8 cellular contexts compared by ENCODE assay signal in the genomic region with DNA sequence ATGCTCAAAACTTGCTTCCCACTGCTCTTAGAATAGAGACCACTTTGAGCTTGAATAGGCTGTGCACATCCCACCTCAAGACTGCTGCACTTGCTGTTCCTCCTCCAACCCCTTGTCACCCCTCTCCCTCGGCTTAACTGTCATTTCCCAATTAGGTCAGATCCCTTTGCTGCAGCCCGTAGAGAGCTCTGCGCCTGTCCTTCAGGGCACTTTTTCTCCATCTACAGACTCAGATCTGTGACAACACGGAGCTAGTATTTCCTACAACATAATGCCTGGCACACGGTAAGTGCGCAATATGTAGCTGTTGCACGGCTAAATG. TPM values are rescaled to one million over a fixed set of nuclear protein-coding genes. Genes with fewer than 3 reads are reported as not detected.
DNase-seq lines count a peak whose midpoint lies in the region; ATAC-seq and TF ChIP-seq lines count a peak whose summit lies in the region.

No MANE protein-coding gene starts in this region.

- no peak overlapping the region for H2BK5ac ChIP-seq in trophoblast cell (ENCODE audit: low read depth, low read length, poor library complexity)

- no peak overlapping the region for H3K18ac ChIP-seq in trophoblast cell (ENCODE audit: low read length)

- no peak overlapping the region for H2BK120ac ChIP-seq in trophoblast cell (ENCODE audit: insufficient read depth, low read length, poor library complexity)

- H3K27ac ChIP-seq in HEK293 (ENCODE audit: extremely low read depth, low read depth, low read length) = no peak overlapping the region
- H3K27ac ChIP-seq in PC-9 = no peak overlapping the region
- peak overlapping the region; percentile 32 for H3K27ac ChIP-seq in fibroblast of lung (ENCODE audit: insufficient read depth, low read length)
- H3K27ac ChIP-seq in trophoblast cell (ENCODE audit: low read depth, low read length) = no peak overlapping the region

- H3K27me3 ChIP-seq in PC-9 (ENCODE audit: insufficient read depth, low read depth) (no peaks in the 10 kb centered on the region), fibroblast of lung (ENCODE audit: control insufficient read depth, insufficient read depth, low read length) (no peaks in the 10 kb centered on the region), trophoblast cell (ENCODE audit: insufficient read depth, low read length) (no peaks in the 10 kb centered on the region)

- no peak overlapping the region for H4K91ac ChIP-seq in trophoblast cell (ENCODE audit: low read depth, low read length)

- H4K20me1 ChIP-seq in PC-9 (ENCODE audit: insufficient read depth) (no peaks in the 10 kb centered on the region), fibroblast of lung (ENCODE audit: control insufficient read depth, extremely low read depth, insufficient read depth, low read length) (no peaks in the 10 kb centered on the region)

- intact Hi-C loops in PC-9 (cut with micrococcal nuclease; ENCODE audit: unreplicated experiment) = loop anchor here (2.0 to 10.0 kb wide), 3 partner anchors 205 to 405 kb away; partner anchors contain the start of genes PRXL2C, ZNF510 and ZNF782

- no TSS peak for BruUV-seq in PC-9 (replicated peaks; lab: Mats Ljungman, UMichigan)

- peak overlapping the region; percentile 42 for H3K4me3 ChIP-seq in HEK293 (ENCODE audit: low read depth, low read length)
- H3K4me3 ChIP-seq in PC-9 = peak overlapping the region; percentile 65
- peak overlapping the region; percentile 50 to 65 (median 64) for H3K4me3 ChIP-seq in fibroblast of lung (replicated peaks in 1 of 4; ENCODE audit: control extremely low read depth in 1 of 4, insufficient read depth in 1 of 4, low read depth in 3 of 4, low read length in 4 of 4)
- peak overlapping the region; percentile 57 for H3K4me3 ChIP-seq in trophoblast cell (ENCODE audit: low read depth, low read length)

- CTCF ChIA-PET in HEK293 (lab: Yijun Ruan, JAX) = interaction anchor here (0.6 to 1.7 kb wide), 9 partner anchors 7 to 706 kb away, joined by 3 to 6 read pairs (median 3); no protein-coding TSS in a partner anchor
- CTCF ChIA-PET in PC-9 (lab: Charles Lee) = interaction anchor here (0.5 to 0.6 kb wide), 2 partner anchors 105 to 208 kb away, joined by 4 to 5 read pairs; no protein-coding TSS in a partner anchor

- H3K4ac ChIP-seq in trophoblast cell (ENCODE audit: low read depth, low read length) = no peak overlapping the region

- no peaks in the 10 kb centered on the region for H3K79me2 ChIP-seq in PC-9 (ENCODE audit: low read depth)
- peaks cover 19% of the 10 kb centered on the region for H3K79me2 ChIP-seq in fibroblast of lung (ENCODE audit: control insufficient read depth, insufficient read depth, low read length)
- H3K79me2 ChIP-seq in trophoblast cell (ENCODE audit: control insufficient read depth, insufficient read depth, low read length, poor library complexity) = peaks cover 7% of the 10 kb centered on the region

- TF ChIP-seq CTCF in HEK293 (tag by site-specific recombination; IDR thresholded peaks at IDR 0.05) (no peak), PC-9 (conservative IDR thresholded peaks at IDR 0.05) (no peak), fibroblast of lung (conservative IDR thresholded peaks at IDR 0.05 in 1 of 2, IDR thresholded peaks at IDR 0.05 in 1 of 2; ENCODE audit: low read depth in 1 of 2, low read length in 2 of 2) (no peak)

- peaks cover 10% of the 10 kb centered on the region for H3K79me1 ChIP-seq in trophoblast cell (ENCODE audit: low read length)

- no peaks in the 10 kb centered on the region for H3K9me2 ChIP-seq in PC-9 (ENCODE audit: insufficient read depth)

- H3K9ac ChIP-seq in fibroblast of lung (ENCODE audit: insufficient read depth, low read length) = peak overlapping the region; percentile 24
- no peak overlapping the region for H3K9ac ChIP-seq in trophoblast cell (ENCODE audit: low read length)

- H3K4me2 ChIP-seq in PC-9 (peak overlapping the region; percentile 85), fibroblast of lung (ENCODE audit: extremely low read depth, insufficient read depth, low read length) (peak overlapping the region; percentile 94), trophoblast cell (ENCODE audit: low read length) (peak overlapping the region; percentile 85)

- no peak overlapping the region for H2BK12ac ChIP-seq in trophoblast cell (ENCODE audit: low read length)

- no peaks in the 10 kb centered on the region for H3K36me3 ChIP-seq in HEK293 (ENCODE audit: control insufficient read depth in 2 of 2, insufficient read depth in 1 of 2, low read length in 2 of 2)
- no peaks in the 10 kb centered on the region for H3K36me3 ChIP-seq in PC-9 (ENCODE audit: low read depth)
- no peaks in the 10 kb centered on the region for H3K36me3 ChIP-seq in fibroblast of lung (ENCODE audit: control insufficient read depth, insufficient read depth, low read length)
- H3K36me3 ChIP-seq in trophoblast cell (ENCODE audit: control insufficient read depth in 1 of 2, insufficient read depth in 2 of 2, low read length in 2 of 2) = no peaks in the 10 kb centered on the region

- WGBS in trophoblast cell (ENCODE audit: extremely low coverage, insufficient coverage, insufficient read length) = no CpG with 5 or more reads among the region's 7 CpGs

- no peak overlapping the region for H3K23ac ChIP-seq in trophoblast cell (ENCODE audit: low read length)

- DNase-seq in PC-9 = no peak
- DNase-seq in fibroblast of lung (ENCODE audit: low read depth in 2 of 2) = no peak
- no peak for DNase-seq in trophoblast cell
- DNase-seq in RKO (ENCODE audit: low spot score) = no peak
- DNase-seq in EL = no peak
- no peak for DNase-seq in medulla oblongata (ENCODE audit: extremely low spot score)

- POLR2A ChIA-PET in HEK293 (lab: Yijun Ruan, JAX) (interaction anchor here (0.6 to 2.2 kb wide), 9 partner anchors 9 to 589 kb away, joined by 3 to 10 read pairs (median 4); partner anchors contain the start of gene CTSV), PC-9 (lab: Charles Lee; ENCODE audit: unreplicated experiment) (interaction anchor here (0.5 to 1.1 kb wide), 5 partner anchors 30 to 1036 kb away, joined by 3 to 10 read pairs (median 3); no protein-coding TSS in a partner anchor)

- H3K14ac ChIP-seq in trophoblast cell (ENCODE audit: low read length) = no peak overlapping the region

- H3K9me3 ChIP-seq in HEK293 (ENCODE audit: control insufficient read depth, insufficient read depth, low read depth, low read length) (no peaks in the 10 kb centered on the region), PC-9 (ENCODE audit: insufficient read depth, low read depth) (no peaks in the 10 kb centered on the region), fibroblast of lung (ENCODE audit: control insufficient read depth, insufficient read depth, low read depth, low read length) (no peaks in the 10 kb centered on the region), trophoblast cell (ENCODE audit: insufficient read depth, low read depth, low read length) (peaks cover 3% of the 10 kb centered on the region)

- H2AK5ac ChIP-seq in trophoblast cell (ENCODE audit: low read length) = no peak overlapping the region

- no peaks in the 10 kb centered on the region for H3F3A ChIP-seq in PC-9 (ENCODE audit: insufficient read depth, low read depth)

- H3K4me1 ChIP-seq in HEK293 (ENCODE audit: control insufficient read depth, insufficient read depth, low read length) (no peaks in the 10 kb centered on the region), PC-9 (replicated peaks; ENCODE audit: insufficient read depth) (peaks cover 9% of the 10 kb centered on the region), fibroblast of lung (ENCODE audit: control insufficient read depth, extremely low read depth, insufficient read depth, low read length) (peaks cover 2% of the 10 kb centered on the region), trophoblast cell (ENCODE audit: control insufficient read depth in 1 of 2, insufficient read depth in 2 of 2, low read length in 2 of 2) (peaks cover 0 to 6% of the 10 kb centered on the region in 2 experiments)

- H4K8ac ChIP-seq in trophoblast cell (ENCODE audit: low read depth, low read length) = peak overlapping the region; percentile 10

- H2AFZ ChIP-seq in PC-9 = peak overlapping the region; percentile 79
- peak overlapping the region; percentile 99 for H2AFZ ChIP-seq in fibroblast of lung (ENCODE audit: low read length)
- peak overlapping the region; percentile 38 for H2AFZ ChIP-seq in trophoblast cell (ENCODE audit: insufficient read depth, low read length, poor library complexity)

- peak; percentile 34 for ATAC-seq in GM18517 (IDR thresholded peaks at IDR 0.05; ENCODE audit: unreplicated experiment)

- H4K12ac ChIP-seq in trophoblast cell (ENCODE audit: low read depth, low read length) = no peak overlapping the region

TF ChIP-seq in HEK293, 187 proteins besides CTCF, POLR2A, EP300 and RAD21 (continues in another document):
- TF ChIP-seq ZBTB17 (tag by site-specific recombination; IDR thresholded peaks at IDR 0.05) (peak; percentile 30; the same call in 1 of the 2 replicates), ZBTB20 (tag by site-specific recombination; IDR thresholded peaks at IDR 0.05) (peak; percentile 78), ZBTB10 (tag by site-specific recombination; IDR thresholded peaks at IDR 0.05) (no peak)

RNA-seq across cellular contexts. Expression of gene HABP4, which starts 0.5 kb away (rescaled TPM):
- total RNA-seq in PC-9 (2021) (8.1 and 11.0 TPM in 2 replicates), fibroblast of lung (18.2 and 31.4 TPM in 2 replicates)
- 28.7 and 35.6 TPM in 2 replicates for polyA plus RNA-seq in fibroblast of lung
- 30.6 and 38.9 TPM in 2 replicates for polyA plus RNA-seq in fibroblast of lung (2012)
- polyA minus RNA-seq in fibroblast of lung (ENCODE audit: low replicate concordance) = 2.2 and 9.3 TPM in 2 replicates
- 14.8 and 15.9 TPM in 2 replicates for polyA plus RNA-seq in trophoblast cell (2013)

RNA-seq across cellular contexts. Expression of gene ZNF367, which starts 31.3 kb away (rescaled TPM):
- 12.6 and 14.0 TPM in 2 replicates for total RNA-seq in PC-9 (2021)
- 0.26 and 0.66 TPM in 2 replicates for total RNA-seq in fibroblast of lung
- 2.2 and 6.4 TPM in 2 replicates for polyA plus RNA-seq in fibroblast of lung
- 2.4 and 6.8 TPM in 2 replicates for polyA plus RNA-seq in fibroblast of lung (2012)
- polyA minus RNA-seq in fibroblast of lung (ENCODE audit: low replicate concordance) = 0.47 and 3.5 TPM in 2 replicates
- 3.3 and 3.5 TPM in 2 replicates for polyA plus RNA-seq in trophoblast cell (2013)

Comparison
In these comparisons a context has a peak if more than half of its experiments do, and no peak if none do; other contexts are left out.
1. H2AFZ ChIP-seq: peak in every context shown above with its lines; median percentile 99 in fibroblast of lung; 79 in PC-9; 38 in trophoblast cell.